In genomic region chr17:49061524-49061943, GRCh38 we compare ENCODE assay signal across 22 cellular contexts.
DNase-seq lines count a peak whose midpoint lies in the region; ATAC-seq, FAIRE-seq and TF ChIP-seq lines count a peak whose summit lies in the region.
"Had no signal": no experiment of that assay in that cellular context is flagged by ENCODE, and none has a peak within 500 bp of the region (broad histone marks: within the 10 kb centered on the region; RNA-seq: fewer than 3 reads in every experiment).

No MANE protein-coding gene starts in this region.

- H3K36me3 ChIP-seq in GM23248 (ENCODE audit: low read depth), result no peaks in the 10 kb centered on the region
- no peaks in the 10 kb centered on the region for H3K36me3 ChIP-seq in mesendoderm (ENCODE audit: control insufficient read depth, insufficient read depth, low read length)
- no peaks in the 10 kb centered on the region for H3K36me3 ChIP-seq in gastrocnemius medialis
- H3K36me3 ChIP-seq: gastroesophageal sphincter, MG63, tibial artery had no signal

- intact Hi-C loops in gastrocnemius medialis (cut with DNase I; ENCODE audit: low total_unique reads), result no loop called here

- H2AK5ac ChIP-seq in mesendoderm (ENCODE audit: low read length), result no peak overlapping the region

- H3K27me3 ChIP-seq in GM23248 (replicated peaks; ENCODE audit: insufficient read depth) (no peaks in the 10 kb centered on the region), mesendoderm (ENCODE audit: insufficient read depth, low read length, poor library complexity) (no peaks in the 10 kb centered on the region), gastrocnemius medialis (peaks cover 2 to 11% (median 5%) of the 10 kb centered on the region in 3 donors)
- H3K27me3 ChIP-seq: MG63 had no signal

- no peak overlapping the region for H2BK5ac ChIP-seq in mesendoderm (ENCODE audit: low read length)

- H4K5ac ChIP-seq in mesendoderm (ENCODE audit: low read length), result no peak overlapping the region

- H3K79me1 ChIP-seq in mesendoderm (ENCODE audit: low read length), result no peaks in the 10 kb centered on the region

- H3K4me2 ChIP-seq in GM23248 (ENCODE audit: unreplicated experiment) (no peak overlapping the region), mesendoderm (ENCODE audit: low read length) (no peak overlapping the region)

- TF ChIP-seq CTCF in astrocyte of the spinal cord (IDR thresholded peaks at IDR 0.05; ENCODE audit: low read depth, low read length), result no peak
- TF ChIP-seq CTCF in gastrocnemius medialis (IDR thresholded peaks at IDR 0.05 in 4 of 5, conservative IDR thresholded peaks at IDR 0.05 in 1 of 5), result no peak

- H3K4ac ChIP-seq in mesendoderm (ENCODE audit: low read depth, low read length), result no peak overlapping the region

- H4K8ac ChIP-seq in mesendoderm (ENCODE audit: low read depth, low read length), result no peak overlapping the region

- no peak overlapping the region for H2BK15ac ChIP-seq in mesendoderm (replicated peaks; ENCODE audit: low read depth)

- H2BK120ac ChIP-seq in mesendoderm (ENCODE audit: low read depth, low read length), result no peak overlapping the region

- FAIRE-seq in GM12891 (lab: Jason Lieb, UNC), result no peak
- FAIRE-seq: kidney had no signal

- TF ChIP-seq POLR2A in GM12891 (IDR thresholded peaks at IDR 0.05; ENCODE audit: low read depth, low read length) (no peak), gastrocnemius medialis (IDR thresholded peaks at IDR 0.05) (no peak)

- H3K4me3 ChIP-seq in GM23248 (no peak overlapping the region), astrocyte of the spinal cord (ENCODE audit: low read depth, low read length) (no peak overlapping the region), mesendoderm (ENCODE audit: low read length) (no peak overlapping the region), gastrocnemius medialis (no peak overlapping the region)
- H3K4me3 ChIP-seq: gastroesophageal sphincter, MG63, tibial artery had no signal

- H3K9ac ChIP-seq in GM23248 (no peak overlapping the region), mesendoderm (ENCODE audit: low read length) (no peak overlapping the region)

- 47 to 56% methylated on average over 7 of the region's 7 CpGs for WGBS in GM23248 (ENCODE audit: low coverage in 1 of 2, low lambda C conversion rate in 2 of 2, missing lambda C conversion rate in 2 of 2), 2 experiments
- WGBS in mesendoderm (ENCODE audit: extremely low coverage, insufficient coverage, low lambda C conversion rate), result no CpG with 5 or more reads among the region's 7 CpGs

- H3K79me2 ChIP-seq in GM23248 (ENCODE audit: insufficient read depth) (no peaks in the 10 kb centered on the region), mesendoderm (ENCODE audit: control insufficient read depth, insufficient read depth, low read length) (no peaks in the 10 kb centered on the region)

- in situ Hi-C loops in GM23248 (cut with MboI) (no loop called here), astrocyte of the spinal cord (cut with HindIII; ENCODE audit: low sequenced_read_pairs) (no loop called here), gastrocnemius medialis (cut with MboI; ENCODE audit: low sequenced_read_pairs in 4 of 4) (loop anchor here in 1 of 4 donors (25.0 kb wide), 1 partner anchor 99 kb away; the partner anchor contains the start of gene GIP)

- DNase-seq in GM23248 (peak; percentile 18), LHCN-M2 (ENCODE audit: low read depth) (peak; percentile 65), astrocyte of the spinal cord (ENCODE audit: low read depth, low spot score) (peak; percentile 17), mesendoderm (peak; percentile 39), AG08396 (ENCODE audit: low spot score) (no peak), GM12891 (ENCODE audit: insufficient read length, low spot score) (no peak), gastrocnemius medialis (no peak)
- DNase-seq: activated CD4-positive, alpha-beta T cell treated with anti-CD3 and anti-CD28 coated beads for 1 hour; effector CD8-positive, alpha-beta T cell; EL; erythroblast; H9; kidney; MG63; naive B cell; NCI-H1436 treated with DMSO at 0.1 percent for 48 hours; NCI-H2171; NCI-H524 treated with DMSO at 0.1 percent for 48 hours; stimulated activated CD4-positive, alpha-beta T cell treated with anti-CD3 and anti-CD28 coated beads, Interleukin-4, amount 100 ng/mL, for 24 hours; stimulated activated naive CD8-positive, alpha-beta T cell treated with anti-CD3 and anti-CD28 coated beads, Interleukin-15, Interleukin-2, amounts not matched to agents 100 U/mL and 50 U/mL, for 24 hours; tibial artery had no signal

- H4K20me1 ChIP-seq in GM23248 (ENCODE audit: insufficient read depth), result no peaks in the 10 kb centered on the region

- H3K56ac ChIP-seq in mesendoderm (ENCODE audit: low read length), result no peak overlapping the region

- no peaks in the 10 kb centered on the region for H3K4me1 ChIP-seq in GM23248 (ENCODE audit: insufficient read depth)
- no peaks in the 10 kb centered on the region for H3K4me1 ChIP-seq in mesendoderm (ENCODE audit: control insufficient read depth, low read depth, low read length)
- no peaks in the 10 kb centered on the region for H3K4me1 ChIP-seq in gastrocnemius medialis
- H3K4me1 ChIP-seq: tibial artery had no signal

- H2AFZ ChIP-seq in GM23248, result no peak overlapping the region

- H3F3A ChIP-seq in GM23248 (ENCODE audit: insufficient read depth), result no peaks in the 10 kb centered on the region

- H3K23ac ChIP-seq in mesendoderm (ENCODE audit: low read length), result no peak overlapping the region

- H3K9me3 ChIP-seq in GM23248 (ENCODE audit: low read depth) (no peaks in the 10 kb centered on the region), gastrocnemius medialis (no peaks in the 10 kb centered on the region)
- H3K9me3 ChIP-seq: gastroesophageal sphincter, MG63, tibial artery had no signal

- H3K18ac ChIP-seq in mesendoderm (ENCODE audit: low read length), result no peak overlapping the region

- no peak for ATAC-seq in gastrocnemius medialis
- ATAC-seq: gastroesophageal sphincter; stimulated activated naive CD8-positive, alpha-beta T cell treated with anti-CD3 and anti-CD28 coated beads, Interleukin-15, Interleukin-2, amounts not matched to agents 100 U/mL and 50 U/mL, for 24 hours had no signal

- H3K9me2 ChIP-seq in GM23248 (ENCODE audit: insufficient read depth), result no peaks in the 10 kb centered on the region

- H3K27ac ChIP-seq in GM23248 (no peak overlapping the region), mesendoderm (ENCODE audit: low read depth, low read length) (no peak overlapping the region), gastrocnemius medialis (no peak overlapping the region)
- H3K27ac ChIP-seq: gastroesophageal sphincter, tibial artery had no signal

TF ChIP-seq in GM12891, 5 proteins besides CTCF, POLR2A, EP300 and RAD21:
- TF ChIP-seq TAF1 (IDR thresholded peaks at IDR 0.05; ENCODE audit: low read depth, low read length), result no peak
- no peak for TF ChIP-seq POLR2AphosphoS5 (IDR thresholded peaks at IDR 0.05; ENCODE audit: low read depth, low read length)
- no peak for TF ChIP-seq POU2F2 (IDR thresholded peaks at IDR 0.05; ENCODE audit: low read depth, low read length)
- no peak for TF ChIP-seq PAX5 (IDR thresholded peaks at IDR 0.05; ENCODE audit: insufficient read depth, low read length, severe bottlenecking)
- TF ChIP-seq SPI1 (IDR thresholded peaks at IDR 0.05; ENCODE audit: low read depth, low read length), result no peak

Comparison
In these comparisons a context has a peak if more than half of its experiments do, and no peak if none do; other contexts are left out.
1. DNase-seq: peak in GM23248 (single experiment), LHCN-M2 (single experiment), astrocyte of the spinal cord (single experiment) and mesendoderm (single experiment); none in AG08396 (single experiment), GM12891 (single experiment) and gastrocnemius medialis (0 of 2).